In the genomic region with DNA sequence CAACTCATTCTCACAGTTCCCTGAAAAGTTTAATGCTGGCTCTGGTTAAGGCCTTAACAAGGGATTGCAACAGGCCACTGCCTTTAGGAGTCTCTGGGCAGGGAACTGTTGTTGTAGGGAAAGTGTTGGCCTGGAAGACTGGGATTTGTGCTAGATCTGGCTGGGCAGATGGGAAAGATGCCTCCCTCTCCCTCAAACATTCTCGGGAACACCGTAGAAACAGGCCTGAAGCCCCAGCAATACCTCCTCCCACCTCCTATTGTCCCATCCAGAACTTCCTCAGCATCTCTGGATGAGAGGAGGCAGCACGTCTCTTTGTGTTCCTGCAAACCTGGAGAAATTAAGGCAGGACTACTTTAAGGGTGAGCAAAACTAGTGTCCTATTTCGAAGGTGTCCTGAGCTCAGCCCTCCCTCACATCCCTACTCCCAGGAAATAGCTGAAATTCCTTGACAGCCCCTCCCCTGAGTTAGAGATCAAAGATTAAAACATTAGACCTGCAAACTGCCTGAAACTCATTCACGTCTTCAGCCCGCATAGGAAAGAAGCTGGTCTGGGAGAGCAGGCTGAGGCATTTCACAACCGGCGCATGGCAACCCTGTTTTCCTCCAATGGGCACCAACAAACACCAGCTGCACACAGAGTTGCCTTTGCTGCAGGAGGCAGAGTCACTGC, we compare ENCODE assay signal across 8 cellular contexts. TPM values are rescaled to one million over a fixed set of nuclear protein-coding genes. Genes with fewer than 3 reads are reported as not detected.
DNase-seq lines count a peak whose midpoint lies in the region; ATAC-seq and TF ChIP-seq lines count a peak whose summit lies in the region.

No MANE protein-coding gene starts in this region.

- H3K9me3 Mint-ChIP-seq in stimulated activated naive CD8-positive, alpha-beta T cell treated with anti-CD3 and anti-CD28 coated beads, Interleukin-15, Interleukin-2, amounts not matched to agents 100 ng/mL and 50 ng/mL, for 24 hours = no peaks in the 10 kb centered on the region
- no peaks in the 10 kb centered on the region for H3K9me3 Mint-ChIP-seq in stimulated activated naive CD8-positive, alpha-beta T cell treated with anti-CD3 and anti-CD28 coated beads, Interleukin-15, amount 100 ng/mL, for 72 hours
- no peaks in the 10 kb centered on the region for H3K9me3 Mint-ChIP-seq in brain

- H3K27me3 Mint-ChIP-seq in stimulated activated naive CD8-positive, alpha-beta T cell treated with anti-CD3 and anti-CD28 coated beads, Interleukin-15, Interleukin-2, amounts not matched to agents 100 ng/mL and 50 ng/mL, for 24 hours = no peaks in the 10 kb centered on the region
- H3K27me3 Mint-ChIP-seq in stimulated activated naive CD8-positive, alpha-beta T cell treated with anti-CD3 and anti-CD28 coated beads, Interleukin-15, amount 100 ng/mL, for 72 hours = no peaks in the 10 kb centered on the region
- H3K27me3 Mint-ChIP-seq in brain = no peaks in the 10 kb centered on the region

- H3K36me3 ChIP-seq in left lung (no peaks in the 10 kb centered on the region), uterus (no peaks in the 10 kb centered on the region)

- H3K27ac Mint-ChIP-seq in stimulated activated naive CD8-positive, alpha-beta T cell treated with anti-CD3 and anti-CD28 coated beads, Interleukin-15, Interleukin-2, amounts not matched to agents 100 ng/mL and 50 ng/mL, for 24 hours = peak overlapping the region; percentile 58
- H3K27ac Mint-ChIP-seq in stimulated activated naive CD8-positive, alpha-beta T cell treated with anti-CD3 and anti-CD28 coated beads, Interleukin-15, amount 100 ng/mL, for 72 hours = peak overlapping the region in 1 of 2 donors; percentile 13
- peak overlapping the region; percentile 25 to 96 (median 95) for H3K27ac Mint-ChIP-seq in brain

- no peak for DNase-seq in stimulated activated naive CD8-positive, alpha-beta T cell treated with anti-CD3 and anti-CD28 coated beads, Interleukin-15, amount 100 ng/mL, for 72 hours
- DNase-seq in left lung (peak; percentile 78 to 80), uterus (no peak), occipital lobe (lab: John Stamatoyannopoulos, UW) (no peak)
- DNase-seq in activated CD8-positive, alpha-beta memory T cell treated with anti-CD3 and anti-CD28 coated beads for 24 hours = no peak

- H3K27me3 ChIP-seq in left lung = no peaks in the 10 kb centered on the region
- H3K27me3 ChIP-seq in uterus = no peaks in the 10 kb centered on the region

- H3K4me1 ChIP-seq in left lung = peaks cover 18 to 65% of the 10 kb centered on the region in 2 donors
- no peaks in the 10 kb centered on the region for H3K4me1 ChIP-seq in uterus

- H3K4me3 ChIP-seq in left lung = no peak overlapping the region
- no peak overlapping the region for H3K4me3 ChIP-seq in uterus

- H3K27ac ChIP-seq in left lung (peak overlapping the region; percentile 50 to 73), uterus (peak overlapping the region; percentile 39 to 68)

- no peak for TF ChIP-seq CTCF in brain (conservative IDR thresholded peaks at IDR 0.05)
- TF ChIP-seq CTCF in left lung (IDR thresholded peaks at IDR 0.05) = no peak
- TF ChIP-seq CTCF in uterus (IDR thresholded peaks at IDR 0.05) = no peak

- ATAC-seq in stimulated activated naive CD8-positive, alpha-beta T cell treated with anti-CD3 and anti-CD28 coated beads, Interleukin-15, amount 100 ng/mL, for 72 hours = no peak
- ATAC-seq in left lung (peak; percentile 89), GM21723 (IDR thresholded peaks at IDR 0.05; ENCODE audit: unreplicated experiment) (no peak)

- TF ChIP-seq POLR2A in uterus (IDR thresholded peaks at IDR 0.05) = no peak

- H3K4me3 Mint-ChIP-seq in stimulated activated naive CD8-positive, alpha-beta T cell treated with anti-CD3 and anti-CD28 coated beads, Interleukin-15, Interleukin-2, amounts not matched to agents 100 ng/mL and 50 ng/mL, for 24 hours = no peak overlapping the region
- peak overlapping the region in 1 of 2 donors; percentile 71 for H3K4me3 Mint-ChIP-seq in stimulated activated naive CD8-positive, alpha-beta T cell treated with anti-CD3 and anti-CD28 coated beads, Interleukin-15, amount 100 ng/mL, for 72 hours
- H3K4me3 Mint-ChIP-seq in brain = peak overlapping the region in 3 of 5 experiments; percentile 41 to 56 (median 48)

- no peaks in the 10 kb centered on the region for H3K36me3 Mint-ChIP-seq in stimulated activated naive CD8-positive, alpha-beta T cell treated with anti-CD3 and anti-CD28 coated beads, Interleukin-15, Interleukin-2, amounts not matched to agents 100 ng/mL and 50 ng/mL, for 24 hours (ENCODE audit: low read depth)
- H3K36me3 Mint-ChIP-seq in brain = no peaks in the 10 kb centered on the region

- H3K4me1 Mint-ChIP-seq in stimulated activated naive CD8-positive, alpha-beta T cell treated with anti-CD3 and anti-CD28 coated beads, Interleukin-15, Interleukin-2, amounts not matched to agents 100 ng/mL and 50 ng/mL, for 24 hours (ENCODE audit: low read depth) = peaks cover 55% of the 10 kb centered on the region
- H3K4me1 Mint-ChIP-seq in stimulated activated naive CD8-positive, alpha-beta T cell treated with anti-CD3 and anti-CD28 coated beads, Interleukin-15, amount 100 ng/mL, for 72 hours = peaks cover 60% of the 10 kb centered on the region
- H3K4me1 Mint-ChIP-seq in brain = peaks cover 34% of the 10 kb centered on the region

- intact Hi-C loops in left lung (cut with DNase I) (no loop called here), uterus (cut with DNase I; ENCODE audit: low total_unique reads) (no loop called here)

- H3K9me3 ChIP-seq in left lung (no peaks in the 10 kb centered on the region), uterus (no peaks in the 10 kb centered on the region)

RNA-seq across cellular contexts. Expression of a gene that starts 10.9 kb away (rescaled TPM):
- polyA plus RNA-seq in brain (ENCODE audit: insufficient read depth, low read depth, low replicate concordance) = 1.3 TPM
- total RNA-seq in left lung (10 to 100 TPM; 25.2 to 57.3 TPM), uterus (10 to 100 TPM; 13.3 to 63.0 (median 24.4) TPM), occipital lobe (8.0 TPM)

Comparison
In these comparisons a context has a peak if more than half of its experiments do, and no peak if none do; other contexts are left out.
1. DNase-seq: peak in left lung (2 of 2); none in stimulated activated naive CD8-positive, alpha-beta T cell treated with anti-CD3 and anti-CD28 coated beads, Interleukin-15, amount 100 ng/mL, for 72 hours (0 of 2), uterus (0 of 2), occipital lobe (single experiment) and activated CD8-positive, alpha-beta memory T cell treated with anti-CD3 and anti-CD28 coated beads for 24 hours (single experiment).